In the genomic region with DNA sequence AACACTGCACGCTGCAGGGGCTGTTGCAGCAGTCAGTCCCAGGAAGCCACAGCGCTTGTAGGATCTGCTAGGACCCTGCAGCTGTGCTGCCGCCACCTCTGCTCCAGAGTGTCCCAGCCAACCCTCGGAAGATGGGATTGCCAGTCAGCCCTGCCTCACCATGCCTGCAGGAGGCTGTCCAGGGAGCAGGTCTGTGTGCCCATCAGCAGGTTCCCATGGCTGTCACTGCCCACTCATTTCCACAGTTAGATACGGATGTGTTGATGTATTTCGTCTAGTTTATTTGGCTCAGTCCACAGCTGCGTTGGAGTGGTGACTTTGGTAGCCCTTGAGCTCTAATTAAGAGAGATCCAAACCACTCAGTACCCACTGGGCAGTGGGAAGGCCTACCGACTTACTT, we compare ENCODE assay signal across 23 cellular contexts. TPM values are rescaled to one million over a fixed set of nuclear protein-coding genes. Genes with fewer than 3 reads are reported as not detected.
"Had no signal": no experiment of that assay in that cellular context is flagged by ENCODE, and none has a peak within 500 bp of the region (broad histone marks: within the 10 kb centered on the region; RNA-seq: fewer than 3 reads in every experiment).

No MANE protein-coding gene starts in this region.

- DNase-seq: cerebellar nuclear complex; effector memory CD8-positive, alpha-beta T cell; esophagus squamous epithelium; foreskin fibroblast; glutamatergic neuron; kidney; left colon; mammary epithelial cell; naive thymus-derived CD4-positive, alpha-beta T cell; stimulated activated CD4-positive, alpha-beta T cell treated with anti-CD3 and anti-CD28 coated beads, Interleukin-4, amount 100 ng/mL, for 1 hour; stimulated activated CD8-positive, alpha-beta memory T cell treated with anti-CD3 and anti-CD28 coated beads, Interleukin-4, amount 100 ng/mL, for 48 hours; testis had no signal

- H3K9me3 ChIP-seq: esophagus squamous epithelium, gastroesophageal sphincter, testis, tibial nerve had no signal

- H3K27ac Mint-ChIP-seq: dendritic cell treated with granulocyte-macrophage colony-stimulating factor and Interleukin-4, amounts not matched to agents 40 ng/mL and 50 ng/mL, for 4 days; effector memory CD8-positive, alpha-beta T cell; naive thymus-derived CD4-positive, alpha-beta T cell; stimulated activated effector memory CD8-positive, alpha-beta T cell treated with anti-CD3 and anti-CD28 coated beads, Interleukin-12 subunit alpha, Interleukin-12 subunit beta, amount 100 ng/mL, for 72 hours; stimulated activated naive CD8-positive, alpha-beta T cell treated with anti-CD3 and anti-CD28 coated beads, Interleukin-15, Interleukin-2, amounts not matched to agents 100 ng/mL and 50 ng/mL, for 24 hours had no signal

- H3K4me1 Mint-ChIP-seq: neural crest cell had no signal

- H3K27me3 Mint-ChIP-seq: dendritic cell treated with granulocyte-macrophage colony-stimulating factor and Interleukin-4, amounts not matched to agents 40 ng/mL and 50 ng/mL, for 4 days; effector memory CD8-positive, alpha-beta T cell; naive thymus-derived CD4-positive, alpha-beta T cell; stimulated activated naive CD8-positive, alpha-beta T cell treated with anti-CD3 and anti-CD28 coated beads, Interleukin-15, Interleukin-2, amounts not matched to agents 100 ng/mL and 50 ng/mL, for 24 hours had no signal

- H3K4me2 ChIP-seq: hepatocyte had no signal

- H3K27ac ChIP-seq: esophagus squamous epithelium, gastroesophageal sphincter, hepatocyte, testis had no signal

- H3K4me1 ChIP-seq: esophagus squamous epithelium, gastroesophageal sphincter, testis had no signal

- FAIRE-seq: colon, kidney had no signal

- H3K9me3 Mint-ChIP-seq: dendritic cell treated with granulocyte-macrophage colony-stimulating factor and Interleukin-4, amounts not matched to agents 40 ng/mL and 50 ng/mL, for 4 days; effector memory CD8-positive, alpha-beta T cell; naive thymus-derived CD4-positive, alpha-beta T cell; neural crest cell; stimulated activated effector memory CD8-positive, alpha-beta T cell treated with anti-CD3 and anti-CD28 coated beads, Interleukin-12 subunit alpha, Interleukin-12 subunit beta, amount 100 ng/mL, for 72 hours; stimulated activated naive CD8-positive, alpha-beta T cell treated with anti-CD3 and anti-CD28 coated beads, Interleukin-15, Interleukin-2, amounts not matched to agents 100 ng/mL and 50 ng/mL, for 24 hours had no signal

- H3K4me3 ChIP-seq: esophagus squamous epithelium, gastroesophageal sphincter, hepatocyte, testis, tibial nerve had no signal

- H3K27me3 ChIP-seq: esophagus squamous epithelium, gastroesophageal sphincter, hepatocyte, testis, tibial nerve had no signal

- H3K4me3 Mint-ChIP-seq: dendritic cell treated with granulocyte-macrophage colony-stimulating factor and Interleukin-4, amounts not matched to agents 40 ng/mL and 50 ng/mL, for 4 days; effector memory CD8-positive, alpha-beta T cell; naive thymus-derived CD4-positive, alpha-beta T cell; neural crest cell; stimulated activated effector memory CD8-positive, alpha-beta T cell treated with anti-CD3 and anti-CD28 coated beads, Interleukin-12 subunit alpha, Interleukin-12 subunit beta, amount 100 ng/mL, for 72 hours; stimulated activated naive CD8-positive, alpha-beta T cell treated with anti-CD3 and anti-CD28 coated beads, Interleukin-15, Interleukin-2, amounts not matched to agents 100 ng/mL and 50 ng/mL, for 24 hours had no signal

- ATAC-seq: effector memory CD8-positive, alpha-beta T cell; gastroesophageal sphincter; left colon; naive thymus-derived CD4-positive, alpha-beta T cell; stimulated activated effector memory CD8-positive, alpha-beta T cell treated with anti-CD3 and anti-CD28 coated beads, Interleukin-12 subunit alpha, Interleukin-12 subunit beta, amount 100 ng/mL, for 72 hours had no signal

- H2AFZ ChIP-seq: hepatocyte had no signal

RNA-seq across cellular contexts. Expression of a gene that starts 35.7 kb away (rescaled TPM):
- total RNA-seq: esophagus squamous epithelium; lower leg skin; mammary epithelial cell; mesenteric fat pad; naive thymus-derived CD4-positive, alpha-beta T cell; neural crest cell; subcutaneous adipose tissue had no signal
- polyA plus RNA-seq: mammary epithelial cell; naive thymus-derived CD4-positive, alpha-beta T cell had no signal
